Comparison of ENCODE assay signal across 9 cellular contexts in the genomic region with DNA sequence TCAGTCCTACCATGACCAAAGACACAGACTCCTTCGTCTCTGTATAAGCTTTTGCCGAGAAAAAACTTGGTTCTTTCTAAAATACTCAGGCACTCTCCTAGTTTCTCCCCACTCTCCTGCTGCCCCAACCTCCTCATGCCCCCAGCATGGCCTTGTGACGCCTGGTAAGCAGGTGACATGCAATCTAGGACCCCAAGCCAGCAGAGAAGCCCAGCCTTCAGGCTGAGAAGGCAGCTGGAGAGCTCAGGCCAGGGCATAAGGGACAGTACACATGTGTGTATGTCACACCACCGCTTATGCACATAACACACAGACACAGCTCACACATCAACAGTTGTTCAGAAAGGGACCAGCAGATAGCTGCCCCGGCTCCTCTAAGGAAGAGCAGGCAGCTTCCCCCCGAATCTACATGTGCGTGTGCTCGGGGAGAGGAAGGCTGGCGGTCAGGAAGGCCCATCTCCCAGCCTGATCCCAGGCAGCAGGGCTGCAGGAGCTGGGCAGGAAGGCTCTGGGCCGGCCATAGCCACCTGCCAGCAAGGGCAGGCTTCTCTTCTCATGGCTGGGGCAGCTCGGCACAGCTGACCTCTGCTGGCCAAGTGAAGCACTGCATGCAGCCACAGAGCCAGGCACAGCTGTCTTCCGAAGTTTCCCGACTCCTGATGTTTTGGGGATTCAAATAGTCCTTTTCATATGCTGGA. TPM values are rescaled to one million over a fixed set of nuclear protein-coding genes. Genes with fewer than 3 reads are reported as not detected.
A peak's percentile ranks its signal among the peaks of the same experiment; 100 is the strongest.
DNase-seq lines count a peak whose midpoint lies in the region; ATAC-seq and TF ChIP-seq lines count a peak whose summit lies in the region.
"Had no signal": no experiment of that assay in that cellular context is flagged by ENCODE, and none has a peak within 500 bp of the region (broad histone marks: within the 10 kb centered on the region; RNA-seq: fewer than 3 reads in every experiment).

No MANE protein-coding gene starts in this region.

- H3K36me3 ChIP-seq in A673 (ENCODE audit: insufficient read depth, low read length, poor library complexity, severe bottlenecking) (peaks cover 56% of the 10 kb centered on the region), RWPE2 (ENCODE audit: low read depth) (peaks cover 58% of the 10 kb centered on the region), upper lobe of left lung (peaks cover 50 to 73% (median 56%) of the 10 kb centered on the region in 4 donors)

- POLR2A ChIA-PET in A673 (lab: Charles Lee; ENCODE audit: low non-redundant PET): interaction anchor here (0.6 kb wide), 1 partner anchor 190 kb away, joined by 3 read pairs; no protein-coding TSS in a partner anchor

- peak; percentile 70 for DNase-seq in A673 (ENCODE audit: low spot score)
- peak; percentile 84 for DNase-seq in HT-29 (ENCODE audit: low spot score)
- DNase-seq in RWPE2 (ENCODE audit: low spot score): no peak
- peak; percentile 43 for DNase-seq in activated effector memory CD4-positive, alpha-beta T cell treated with Interleukin-2 at 50 U/mL for 16 hours
- peak; percentile 58 for DNase-seq in fibroblast of villous mesenchyme (ENCODE audit: low read depth)
- peak in 47 of 56 donors; percentile 7 to 73 (median 41) for DNase-seq in nucleus accumbens (lab: John Stamatoyannopoulos, UW)
- DNase-seq in upper lobe of left lung: peak; percentile 72 to 86

- TF ChIP-seq CTCF in A673 (conservative IDR thresholded peaks at IDR 0.05; ENCODE audit: low read depth, low read length): peak; percentile 93
- TF ChIP-seq CTCF in RWPE2 (IDR thresholded peaks at IDR 0.05; ENCODE audit: poor library complexity, severe bottlenecking): peak; percentile 95
- peak; percentile 98 for TF ChIP-seq CTCF in fibroblast of villous mesenchyme (IDR thresholded peaks at IDR 0.05; ENCODE audit: insufficient read depth, low read depth, low read length)
- TF ChIP-seq CTCF in upper lobe of left lung (IDR thresholded peaks at IDR 0.05): peak; percentile 93 to 98 (median 95)

- H3K9me3 ChIP-seq in A673 (ENCODE audit: low read depth, low read length, poor library complexity, severe bottlenecking) (no peaks in the 10 kb centered on the region), RWPE2 (ENCODE audit: severe bottlenecking) (no peaks in the 10 kb centered on the region), upper lobe of left lung (no peaks in the 10 kb centered on the region)

- 69% methylated on average over 6 to 13 of the region's 13 CpGs for WGBS in upper lobe of left lung, 2 donors

- TF ChIP-seq EP300 in upper lobe of left lung (IDR thresholded peaks at IDR 0.05): no peak

- intact Hi-C loops in A673 (cut with micrococcal nuclease; ENCODE audit: unreplicated experiment): loop anchor here (5.0 kb wide), 1 partner anchor 323 kb away; no protein-coding TSS in a partner anchor

- no TSS peak for BruUV-seq in A673 (replicated peaks; lab: Mats Ljungman, UMichigan)

- no peak for TF ChIP-seq POLR2A in upper lobe of left lung (IDR thresholded peaks at IDR 0.05)

- ATAC-seq in GM18502 (IDR thresholded peaks at IDR 0.05; ENCODE audit: poor library complexity, unreplicated experiment) (peak; percentile 72), RWPE2 (ENCODE audit: low read depth) (peak; percentile 71), upper lobe of left lung (ENCODE audit: low FRiP score in 2 of 2) (peak; percentile 89 to 90)

- no peaks in the 10 kb centered on the region for H3K27me3 ChIP-seq in A673 (replicated peaks; ENCODE audit: insufficient read depth, low read depth, low read length, poor library complexity)
- no peaks in the 10 kb centered on the region for H3K27me3 ChIP-seq in RWPE2 (ENCODE audit: insufficient read depth, poor library complexity, severe bottlenecking)
- H3K27me3 ChIP-seq in upper lobe of left lung: no peaks in the 10 kb centered on the region

- H3K4me1 ChIP-seq in A673 (ENCODE audit: insufficient read depth, low read length, poor library complexity, severe bottlenecking) (no peaks in the 10 kb centered on the region), RWPE2 (ENCODE audit: insufficient read depth, poor library complexity, severe bottlenecking) (peaks cover 6% of the 10 kb centered on the region), upper lobe of left lung (no peaks in the 10 kb centered on the region)

- CTCF ChIA-PET in A673 (lab: Charles Lee): interaction anchor here (0.5 to 1.4 kb wide), 5 partner anchors 9 to 325 kb away, joined by 3 to 4 read pairs (median 3); a partner anchor contains a TSS

- no peak overlapping the region for H3K4me3 ChIP-seq in A673 (ENCODE audit: low read depth, low read length, poor library complexity, severe bottlenecking)
- no peak overlapping the region for H3K4me3 ChIP-seq in RWPE2 (ENCODE audit: severe bottlenecking)
- no peak overlapping the region for H3K4me3 ChIP-seq in fibroblast of villous mesenchyme (ENCODE audit: low read depth, low read length)
- H3K4me3 ChIP-seq in upper lobe of left lung: no peak overlapping the region

- no peak overlapping the region for H3K27ac ChIP-seq in A673 (ENCODE audit: low read depth, low read length, poor library complexity, severe bottlenecking)
- H3K27ac ChIP-seq in RWPE2 (ENCODE audit: poor library complexity, severe bottlenecking): no peak overlapping the region
- H3K27ac ChIP-seq in upper lobe of left lung: no peak overlapping the region

RNA-seq across cellular contexts. Expression of a gene that starts 8.5 kb away (rescaled TPM):
- total RNA-seq in A673 (2021) (119 and 147 TPM in 2 replicates), fibroblast of villous mesenchyme (44.8 and 57.0 TPM in 2 replicates), upper lobe of left lung (100 to 1,000 TPM in 1 of 6 donors, 10 to 100 TPM in 5; 37.6 to 105 (median 57.0) TPM)
- total RNA-seq in HT-29 (2014; rRNA removed; shearing (Covaris generic)): 147 and 164 TPM in 2 replicates

RNA-seq across cellular contexts. Expression of a gene that starts 16.8 kb away (rescaled TPM):
- total RNA-seq in A673 (2021) (77.6 and 79.5 TPM in 2 replicates), fibroblast of villous mesenchyme (54.4 and 84.2 TPM in 2 replicates), upper lobe of left lung (100 to 1,000 TPM in 4 of 6 donors, 10 to 100 TPM in 2; 78.8 to 205 (median 126) TPM)
- 119 and 134 TPM in 2 replicates for total RNA-seq in HT-29 (2014; rRNA removed; shearing (Covaris generic))

RNA-seq across cellular contexts. Expression of a gene that starts 24.1 kb away (rescaled TPM):
- total RNA-seq in A673 (2021) (not detected in 2 replicates), fibroblast of villous mesenchyme (not detected in 2 replicates), upper lobe of left lung (under 1 TPM in 3 of 6 donors, not detected in 3; 0.06 to 0.55 (median 0.30) TPM)
- total RNA-seq in HT-29 (2014; rRNA removed; shearing (Covaris generic)): 0.13 and 0.31 TPM in 2 replicates
- total RNA-seq: pulmonary artery endothelial cell had no signal

RNA-seq across cellular contexts. Expression of a gene that starts 41.2 kb away (rescaled TPM):
- 111 and 113 TPM in 2 replicates for total RNA-seq in A673 (2021)
- 72.0 and 81.6 TPM in 2 replicates for total RNA-seq in HT-29 (2014; rRNA removed; shearing (Covaris generic))
- total RNA-seq in fibroblast of villous mesenchyme: 75.7 and 99.7 TPM in 2 replicates
- total RNA-seq in upper lobe of left lung: 100 to 1,000 TPM in 4 of 6 donors, 10 to 100 TPM in 2; 76.1 to 160 (median 134) TPM
